ENCODE assay signal across 25 cellular contexts in genomic region chr19:5703819-5704818, GRCh38. TPM values are rescaled to one million over a fixed set of nuclear protein-coding genes. Genes with fewer than 3 reads are reported as not detected.
"Had no signal": no experiment of that assay in that cellular context is flagged by ENCODE, and none has a peak within 500 bp of the region (broad histone marks: within the 10 kb centered on the region; RNA-seq: fewer than 3 reads in every experiment).

No MANE protein-coding gene starts in this region.

- H3K27ac Mint-ChIP-seq: activated T-helper 17 cell treated with anti-CD3 and anti-CD28 coated beads, Interleukin-2, amount 50 U/mL, for 72 hours; memory B cell had no signal

- H3K9me3 Mint-ChIP-seq: activated T-helper 17 cell treated with anti-CD3 and anti-CD28 coated beads, Interleukin-2, amount 50 U/mL, for 72 hours; memory B cell; naive B cell; neural crest cell had no signal

- H3K9me3 ChIP-seq: gastrocnemius medialis, heart left ventricle, mucosa of descending colon, ovary, spleen, suprapubic skin, vagina had no signal

- H3K4me3 ChIP-seq: coronary artery, gastrocnemius medialis, heart left ventricle, mucosa of descending colon, ovary, spleen, suprapubic skin, vagina had no signal

- H3K4me3 Mint-ChIP-seq: activated T-helper 17 cell treated with anti-CD3 and anti-CD28 coated beads, Interleukin-2, amount 50 U/mL, for 72 hours; memory B cell; naive B cell had no signal

- ATAC-seq: activated T-helper 17 cell treated with anti-CD3 and anti-CD28 coated beads, Interleukin-2, amount 50 U/mL, for 72 hours; gastrocnemius medialis; left ventricle myocardium superior; mucosa of descending colon had no signal

- H3K27me3 ChIP-seq: brain microvascular endothelial cell, gastrocnemius medialis, heart left ventricle, ovary, spleen, suprapubic skin, vagina had no signal

- DNase-seq: activated CD4-positive, alpha-beta T cell treated with anti-CD3 and anti-CD28 coated beads, Interleukin-2, amount 50 U/mL, for 4 hours; activated naive CD4-positive, alpha-beta T cell treated with Interleukin-2 at 50 U/mL for 16 hours; anterior cingulate cortex; brain microvascular endothelial cell; central memory CD4-positive, alpha-beta T cell; erythroblast; gastrocnemius medialis; heart left ventricle; kidney glomerular epithelial cell; left ventricle myocardium superior; naive B cell; spleen; stimulated activated naive CD4-positive, alpha-beta T cell treated with Interleukin-2 at 50 U/mL for 16 hours; SW 1271; trophoblast cell had no signal

- H3K27ac ChIP-seq: brain microvascular endothelial cell, coronary artery, gastrocnemius medialis, heart left ventricle, ovary, spleen, suprapubic skin, vagina had no signal

- FAIRE-seq: TTC549 had no signal

- H3K4me1 ChIP-seq: gastrocnemius medialis, heart left ventricle, spleen, suprapubic skin, vagina had no signal

- H3K36me3 ChIP-seq: ovary had no signal

- H3K4me1 Mint-ChIP-seq: neural crest cell had no signal

- H3K27me3 Mint-ChIP-seq: activated T-helper 17 cell treated with anti-CD3 and anti-CD28 coated beads, Interleukin-2, amount 50 U/mL, for 72 hours; memory B cell; naive B cell had no signal

RNA-seq across cellular contexts. Expression of gene CATSPERD, which starts 16.3 kb away (rescaled TPM):
- total RNA-seq: activated T-helper 17 cell treated with anti-CD3 and anti-CD28 coated beads, Interleukin-2, amount 50 U/mL, for 72 hours; gastrocnemius medialis; heart left ventricle; left ventricle myocardium superior; mucosa of descending colon; neural crest cell; spleen; T-helper 2 cell treated with Interferon-gamma antibody and Interleukin-4, amounts not matched to agents 100 ng/mL and 5 ng/mL, for 36 hours; vagina had no signal
- polyA plus RNA-seq: heart left ventricle, ovary, spleen had no signal
